ENCODE assay signal across 8 cellular contexts in genomic region chr5:74631088-74631960, GRCh38. TPM values are rescaled to one million over a fixed set of nuclear protein-coding genes. Genes with fewer than 3 reads are reported as not detected.
DNase-seq lines count a peak whose midpoint lies in the region; ATAC-seq and TF ChIP-seq lines count a peak whose summit lies in the region.

No MANE protein-coding gene starts in this region.

- peak overlapping the region; percentile 47 for H3K4me3 Mint-ChIP-seq in HFFc6

- H3K27me3 Mint-ChIP-seq in HFFc6 (ENCODE audit: insufficient read depth), result no peaks in the 10 kb centered on the region

- peaks cover 0 to 4% (median 1%) of the 10 kb centered on the region in 4 donors for H3K4me1 ChIP-seq in right lobe of liver

- TF ChIP-seq CTCF in HFFc6 (IDR thresholded peaks at IDR 0.05) (no peak), right lobe of liver (IDR thresholded peaks at IDR 0.05) (no peak)

- DNase-seq in activated CD4-positive, CD25-positive, alpha-beta regulatory T cell treated with anti-CD3 and anti-CD28 coated beads, Interleukin-2, amount 50 U/mL, for 72 hours, result no peak
- peak; percentile 51 for DNase-seq in HFFc6
- peak; percentile 88 for DNase-seq in NAMALWA (ENCODE audit: low spot score)
- no peak for DNase-seq in right lobe of liver
- no peak for DNase-seq in hypothalamus (lab: John Stamatoyannopoulos, UW)
- DNase-seq in COR-L47 (lab: John Stamatoyannopoulos, UW), result no peak

- intact Hi-C loops in right lobe of liver (cut with DNase I), result no loop called here

- H3K27ac ChIP-seq in angular gyrus (ENCODE audit: low read depth, low read length), result peak overlapping the region; percentile 59
- H3K27ac ChIP-seq in right lobe of liver, result no peak overlapping the region

- H3K4me3 ChIP-seq in right lobe of liver, result no peak overlapping the region

- H3K36me3 ChIP-seq in right lobe of liver, result peaks cover 0 to 30% (median 7%) of the 10 kb centered on the region in 4 donors

- ATAC-seq in activated CD4-positive, CD25-positive, alpha-beta regulatory T cell treated with anti-CD3 and anti-CD28 coated beads, Interleukin-2, amount 50 U/mL, for 24 hours, result peak; percentile 56 to 65
- ATAC-seq in right lobe of liver, result peak; percentile 18 to 53 (median 38)

- peak overlapping the region; percentile 92 for H3K27ac Mint-ChIP-seq in HFFc6

- H3K36me3 Mint-ChIP-seq in HFFc6 (ENCODE audit: low read depth), result peaks cover 71% of the 10 kb centered on the region

- H3K9me3 ChIP-seq in right lobe of liver, result no peaks in the 10 kb centered on the region

- no peak for TF ChIP-seq POLR2A in right lobe of liver (IDR thresholded peaks at IDR 0.05)

- 60% methylated on average over 11 of the region's 11 CpGs for WGBS in right lobe of liver (ENCODE audit: insufficient coverage, low coverage, low lambda C conversion rate, missing lambda C conversion rate)

- no peaks in the 10 kb centered on the region for H3K27me3 ChIP-seq in right lobe of liver

- peaks cover 83% of the 10 kb centered on the region for H3K4me1 Mint-ChIP-seq in HFFc6 (ENCODE audit: low read depth)

- H3K9me3 Mint-ChIP-seq in HFFc6, result no peaks in the 10 kb centered on the region

RNA-seq across cellular contexts. Expression of gene ENC1, which starts 9.2 kb away (rescaled TPM):
- total RNA-seq in HFFc6 (2021; fragmentation: NEBNext Ultra II Directional; extraction: Animal tissue kit (Norgen Biotek cat#: 25700)), result 10 to 100 TPM; 22.6 to 56.4 (median 25.4) TPM
- total RNA-seq in right lobe of liver, result 1 to 10 TPM; 4.5 to 6.8 (median 5.5) TPM

RNA-seq across cellular contexts. Expression of gene HEXB, which starts 53.7 kb away (rescaled TPM):
- total RNA-seq in HFFc6 (2021; fragmentation: NEBNext Ultra II Directional; extraction: Animal tissue kit (Norgen Biotek cat#: 25700)), result 100 to 1,000 TPM; 128 to 170 (median 151) TPM
- 100 to 1,000 TPM in 3 of 6 experiments, 10 to 100 TPM in 3; 67.8 to 174 (median 121) TPM for total RNA-seq in right lobe of liver

Comparison
In these comparisons a context has a peak if more than half of its experiments do, and no peak if none do; other contexts are left out.
1. DNase-seq: peak in HFFc6 (single experiment) and NAMALWA (single experiment); none in activated CD4-positive, CD25-positive, alpha-beta regulatory T cell treated with anti-CD3 and anti-CD28 coated beads, Interleukin-2, amount 50 U/mL, for 72 hours (single experiment), right lobe of liver (0 of 3), hypothalamus (0 of 51) and COR-L47 (single experiment).